In the genomic region with DNA sequence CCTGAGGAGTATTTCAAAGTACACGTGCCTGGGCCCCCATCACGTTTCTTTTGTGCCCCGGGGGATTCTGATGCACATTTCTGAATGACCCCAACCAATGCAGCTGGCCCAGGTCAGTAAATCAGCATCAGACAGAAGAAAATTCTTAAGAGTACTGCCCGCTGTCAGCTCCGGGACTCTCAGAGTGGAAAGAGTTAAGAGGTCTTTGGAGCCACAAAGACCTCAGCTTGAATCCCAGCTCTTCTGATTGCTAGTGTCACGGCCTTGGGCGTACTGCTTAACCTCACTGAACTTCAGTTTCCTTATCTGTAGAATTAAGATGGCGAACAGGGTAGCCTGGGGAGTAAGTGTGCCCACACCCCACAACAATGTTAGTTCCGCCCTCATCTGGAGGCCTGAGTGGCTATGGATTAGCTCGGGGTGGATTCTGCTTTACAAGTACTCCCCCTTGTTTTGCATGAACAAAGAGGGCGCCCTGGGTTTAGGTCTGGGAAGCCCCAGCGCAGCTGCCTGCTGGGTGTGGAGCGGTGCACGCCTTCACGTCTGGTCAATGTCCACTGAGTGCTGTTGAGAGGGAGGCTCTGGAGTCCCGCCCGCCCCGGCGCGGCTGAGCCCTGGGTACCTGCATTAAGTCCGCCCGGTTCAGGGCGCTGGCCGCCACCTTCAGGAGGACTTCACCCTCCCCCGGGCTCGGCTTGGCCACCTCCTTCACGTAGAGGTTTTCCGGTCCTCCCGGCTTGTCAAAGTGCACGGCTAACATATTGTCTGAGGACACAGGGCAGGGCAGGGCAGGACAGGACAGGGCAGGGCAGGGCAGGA, we compare ENCODE assay signal across 1 cellular context.
TF ChIP-seq lines count a peak whose summit lies in the region.

No MANE protein-coding gene starts in this region.

TF ChIP-seq in HepG2, 621 proteins besides CTCF, POLR2A, EP300 and RAD21 (continued from another document and continues in another):
- TF ChIP-seq TFDP2 (CRISPR knock-in tag; IDR thresholded peaks at IDR 0.05): peak; percentile 68; the same call in 1 of the 2 replicates
- TF ChIP-seq REPIN1 (CRISPR knock-in tag; IDR thresholded peaks at IDR 0.05; ENCODE audit: borderline replicate concordance, low read depth): no peak
- peak; percentile 91; the same call in 1 of the 2 replicates for TF ChIP-seq HOXA9 (CRISPR knock-in tag; IDR thresholded peaks at IDR 0.05; ENCODE audit: borderline replicate concordance)
- TF ChIP-seq ZEB1 (IDR thresholded peaks at IDR 0.05; ENCODE audit: insufficient replicate concordance, low read depth): peak; percentile 89
- TF ChIP-seq, protein P1, sequence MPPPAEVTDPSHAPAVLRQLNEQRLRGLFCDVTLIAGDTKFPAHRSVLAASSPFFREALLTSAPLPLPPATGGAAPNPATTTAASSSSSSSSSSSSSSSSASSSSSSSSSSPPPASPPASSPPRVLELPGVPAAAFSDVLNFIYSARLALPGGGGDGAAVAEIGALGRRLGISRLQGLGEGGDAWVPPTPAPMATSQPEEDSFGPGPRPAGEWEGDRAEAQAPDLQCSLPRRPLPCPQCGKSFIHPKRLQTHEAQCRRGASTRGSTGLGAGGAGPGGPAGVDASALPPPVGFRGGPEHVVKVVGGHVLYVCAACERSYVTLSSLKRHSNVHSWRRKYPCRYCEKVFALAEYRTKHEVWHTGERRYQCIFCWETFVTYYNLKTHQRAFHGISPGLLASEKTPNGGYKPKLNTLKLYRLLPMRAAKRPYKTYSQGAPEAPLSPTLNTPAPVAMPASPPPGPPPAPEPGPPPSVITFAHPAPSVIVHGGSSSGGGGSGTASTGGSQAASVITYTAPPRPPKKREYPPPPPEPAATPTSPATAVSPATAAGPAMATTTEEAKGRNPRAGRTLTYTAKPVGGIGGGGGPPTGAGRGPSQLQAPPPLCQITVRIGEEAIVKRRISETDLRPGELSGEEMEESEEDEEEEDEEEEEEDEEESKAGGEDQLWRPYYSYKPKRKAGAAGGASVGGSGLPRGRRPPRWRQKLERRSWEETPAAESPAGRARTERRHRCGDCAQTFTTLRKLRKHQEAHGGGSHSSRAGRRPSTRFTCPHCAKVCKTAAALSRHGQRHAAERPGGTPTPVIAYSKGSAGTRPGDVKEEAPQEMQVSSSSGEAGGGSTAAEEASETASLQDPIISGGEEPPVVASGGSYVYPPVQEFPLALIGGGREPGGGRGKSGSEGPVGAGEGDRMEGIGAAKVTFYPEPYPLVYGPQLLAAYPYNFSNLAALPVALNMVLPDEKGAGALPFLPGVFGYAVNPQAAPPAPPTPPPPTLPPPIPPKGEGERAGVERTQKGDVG (CRISPR knock-in tag; IDR thresholded peaks at IDR 0.05; ENCODE audit: borderline replicate concordance): peak; percentile 72; the same call in 1 of the 2 replicates
- peak; percentile 89; the same call in 1 of the 2 replicates for TF ChIP-seq ZNF460 (CRISPR knock-in tag; IDR thresholded peaks at IDR 0.05; ENCODE audit: borderline replicate concordance)
- TF ChIP-seq ATF7-NPFF (CRISPR knock-in tag; IDR thresholded peaks at IDR 0.05; ENCODE audit: low read depth): peak; percentile 74; the same call in 1 of the 2 replicates
- peak; percentile 59; the same call in 1 of the 2 replicates for TF ChIP-seq SP5 (CRISPR knock-in tag; IDR thresholded peaks at IDR 0.05; ENCODE audit: borderline replicate concordance, low read depth)
- peak; percentile 73; the same call in 1 of the 2 replicates for TF ChIP-seq ZNF232 (CRISPR knock-in tag; IDR thresholded peaks at IDR 0.05; ENCODE audit: borderline replicate concordance)
- peak; percentile 4 for TF ChIP-seq TAF15 (IDR thresholded peaks at IDR 0.05; ENCODE audit: low read depth, low read length, poor library complexity, severe bottlenecking)
- TF ChIP-seq RBFOX2 (IDR thresholded peaks at IDR 0.05; ENCODE audit: low read depth, low read length): peak; percentile 93
- TF ChIP-seq ZNF274 (CRISPR knock-in tag; IDR thresholded peaks at IDR 0.05): peak; percentile 84
- TF ChIP-seq TEAD3 (CRISPR knock-in tag; optimal IDR thresholded peaks at IDR 0.05; ENCODE audit: borderline replicate concordance): peak; percentile 61
- TF ChIP-seq TBP (CRISPR knock-in tag; IDR thresholded peaks at IDR 0.05): 0 out of 2 replicates have a peak, but pooled peaks have one; percentile 33
- TF ChIP-seq RORA (CRISPR knock-in tag; IDR thresholded peaks at IDR 0.05): no peak
- TF ChIP-seq RELA (CRISPR knock-in tag; IDR thresholded peaks at IDR 0.05): 0 out of 2 replicates have a peak, but pooled peaks have one; percentile 71
- TF ChIP-seq, protein P2, sequence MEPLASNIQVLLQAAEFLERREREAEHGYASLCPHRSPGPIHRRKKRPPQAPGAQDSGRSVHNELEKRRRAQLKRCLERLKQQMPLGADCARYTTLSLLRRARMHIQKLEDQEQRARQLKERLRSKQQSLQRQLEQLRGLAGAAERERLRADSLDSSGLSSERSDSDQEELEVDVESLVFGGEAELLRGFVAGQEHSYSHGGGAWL (CRISPR knock-in tag; IDR thresholded peaks at IDR 0.05): peak; percentile 73; the same call in 1 of the 2 replicates
- no peak for TF ChIP-seq HNRNPUL1 (IDR thresholded peaks at IDR 0.05; ENCODE audit: low read depth, low read length)
- TF ChIP-seq THAP9 (CRISPR knock-in tag; IDR thresholded peaks at IDR 0.05; ENCODE audit: borderline replicate concordance): peak; percentile 85
- no peak for TF ChIP-seq SMARCE1 (IDR thresholded peaks at IDR 0.05; ENCODE audit: borderline replicate concordance)
- TF ChIP-seq ZNF546 (CRISPR knock-in tag; conservative IDR thresholded peaks at IDR 0.05): peak; percentile 96
- TF ChIP-seq ZNF567 (CRISPR knock-in tag; IDR thresholded peaks at IDR 0.05; ENCODE audit: borderline replicate concordance): peak; percentile 94
- TF ChIP-seq ZNF138 (CRISPR knock-in tag; IDR thresholded peaks at IDR 0.05; ENCODE audit: low read depth): 0 out of 2 replicates have a peak, but pooled peaks have one; percentile 68
- TF ChIP-seq, protein P3, sequence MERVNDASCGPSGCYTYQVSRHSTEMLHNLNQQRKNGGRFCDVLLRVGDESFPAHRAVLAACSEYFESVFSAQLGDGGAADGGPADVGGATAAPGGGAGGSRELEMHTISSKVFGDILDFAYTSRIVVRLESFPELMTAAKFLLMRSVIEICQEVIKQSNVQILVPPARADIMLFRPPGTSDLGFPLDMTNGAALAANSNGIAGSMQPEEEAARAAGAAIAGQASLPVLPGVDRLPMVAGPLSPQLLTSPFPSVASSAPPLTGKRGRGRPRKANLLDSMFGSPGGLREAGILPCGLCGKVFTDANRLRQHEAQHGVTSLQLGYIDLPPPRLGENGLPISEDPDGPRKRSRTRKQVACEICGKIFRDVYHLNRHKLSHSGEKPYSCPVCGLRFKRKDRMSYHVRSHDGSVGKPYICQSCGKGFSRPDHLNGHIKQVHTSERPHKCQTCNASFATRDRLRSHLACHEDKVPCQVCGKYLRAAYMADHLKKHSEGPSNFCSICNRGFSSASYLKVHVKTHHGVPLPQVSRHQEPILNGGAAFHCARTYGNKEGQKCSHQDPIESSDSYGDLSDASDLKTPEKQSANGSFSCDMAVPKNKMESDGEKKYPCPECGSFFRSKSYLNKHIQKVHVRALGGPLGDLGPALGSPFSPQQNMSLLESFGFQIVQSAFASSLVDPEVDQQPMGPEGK (CRISPR knock-in tag; IDR thresholded peaks at IDR 0.05): peak; percentile 84
- TF ChIP-seq ZNF646 (CRISPR knock-in tag; IDR thresholded peaks at IDR 0.05): no peak
- no peak for TF ChIP-seq ZFP36L1 (CRISPR knock-in tag; IDR thresholded peaks at IDR 0.05)
- TF ChIP-seq MAX (IDR thresholded peaks at IDR 0.05): peak; percentile 90
- TF ChIP-seq ZNF205 (CRISPR knock-in tag; IDR thresholded peaks at IDR 0.05): peak; percentile 41; the same call in 1 of the 2 replicates
- peak; percentile 100 for TF ChIP-seq ZXDC (CRISPR knock-in tag; IDR thresholded peaks at IDR 0.05)
- 0 out of 2 replicates have a peak, but pooled peaks have one; percentile 23 for TF ChIP-seq SRF (IDR thresholded peaks at IDR 0.05; ENCODE audit: low read depth, low read length)
- TF ChIP-seq ZNF543 (CRISPR knock-in tag; IDR thresholded peaks at IDR 0.05): peak; percentile 90; the same call in 1 of the 2 replicates
- peak; percentile 66 for TF ChIP-seq DR1 (CRISPR knock-in tag; IDR thresholded peaks at IDR 0.05)
